18 cellular contexts compared by ENCODE assay signal in genomic region chr10:70391654-70392053, GRCh38. TPM values are rescaled to one million over a fixed set of nuclear protein-coding genes. Genes with fewer than 3 reads are reported as not detected.
DNase-seq lines count a peak whose midpoint lies in the region; ATAC-seq and TF ChIP-seq lines count a peak whose summit lies in the region.
"Had no signal": no experiment of that assay in that cellular context is flagged by ENCODE, and none has a peak within 500 bp of the region (broad histone marks: within the 10 kb centered on the region; RNA-seq: fewer than 3 reads in every experiment).

No MANE protein-coding gene starts in this region.

- H3K9me3 Mint-ChIP-seq in MCF 10A (ENCODE audit: unreplicated experiment), result no peaks in the 10 kb centered on the region
- H3K9me3 Mint-ChIP-seq: CD8-positive, alpha-beta memory T cell had no signal

- H3K79me2 ChIP-seq in PC-3 (ENCODE audit: low read length), result no peaks in the 10 kb centered on the region
- no peaks in the 10 kb centered on the region for H3K79me2 ChIP-seq in osteoblast (ENCODE audit: insufficient read depth, low read length)

- intact Hi-C loops in PC-3 (cut with micrococcal nuclease), result no loop called here
- intact Hi-C loops in left cardiac atrium (cut with DNase I), result no loop called here
- intact Hi-C loops in MCF 10A (cut with micrococcal nuclease), result no loop called here

- H3K4me2 ChIP-seq in PC-3 (ENCODE audit: low read length) (no peak overlapping the region), osteoblast (ENCODE audit: insufficient read depth, low read length) (no peak overlapping the region)
- H3K4me2 ChIP-seq: BLaER1 had no signal

- H3K27ac ChIP-seq in PC-3 (ENCODE audit: low read length), result no peak overlapping the region
- no peak overlapping the region for H3K27ac ChIP-seq in osteoblast (ENCODE audit: low read depth, low read length)
- H3K27ac ChIP-seq in Peyer's patch, result no peak overlapping the region
- H3K27ac ChIP-seq: 22Rv1, BLaER1, HL-60 had no signal

- H3K36me3 ChIP-seq in PC-3 (ENCODE audit: low read depth, low read length) (no peaks in the 10 kb centered on the region), osteoblast (ENCODE audit: insufficient read depth, low read length) (no peaks in the 10 kb centered on the region), Peyer's patch (no peaks in the 10 kb centered on the region)
- H3K36me3 ChIP-seq: BLaER1 had no signal

- H2AFZ ChIP-seq in PC-3 (ENCODE audit: low read length) (0 out of 2 replicates have a peak overlapping the region, but pooled peaks have one; percentile 8), osteoblast (ENCODE audit: low read length) (no peak overlapping the region)

- peak; percentile 14 for DNase-seq in activated effector memory CD4-positive, alpha-beta T cell treated with anti-CD3 and anti-CD28 coated beads, Interleukin-2, amount 50 U/mL, for 16 hours
- DNase-seq in activated effector memory CD4-positive, alpha-beta T cell treated with Interleukin-2 at 50 U/mL for 16 hours, result no peak
- DNase-seq in PC-3 (no peak), left cardiac atrium (no peak), osteoblast (ENCODE audit: insufficient read length, low spot score, missing footprints) (peak; percentile 25), Peyer's patch (no peak), ACHN (no peak), MCF 10A (ENCODE audit: unreplicated experiment) (no peak)
- DNase-seq: AML-193; Caco-2; CD8-positive, alpha-beta memory T cell; DND-41; GDM1; H7 had no signal

- POLR2A ChIA-PET in PC-3 (lab: Charles Lee; ENCODE audit: unreplicated experiment) (no interaction called here), MCF 10A (lab: Yijun Ruan, JAX) (interaction anchor here (2.5 kb wide), 1 partner anchor 14 kb away, joined by 8 read pairs; no protein-coding TSS in a partner anchor)

- H3K27me3 ChIP-seq in PC-3 (ENCODE audit: low read length) (no peaks in the 10 kb centered on the region), osteoblast (ENCODE audit: insufficient read depth, low read length) (peaks cover 10% of the 10 kb centered on the region), Peyer's patch (no peaks in the 10 kb centered on the region)
- H3K27me3 ChIP-seq: BLaER1 had no signal

- H4K20me1 ChIP-seq in PC-3 (ENCODE audit: low read length) (no peaks in the 10 kb centered on the region), osteoblast (ENCODE audit: insufficient read depth, low read length) (no peaks in the 10 kb centered on the region)
- H4K20me1 ChIP-seq: BLaER1 had no signal

- H3K4me3 ChIP-seq in PC-3 (ENCODE audit: low read length) (no peak overlapping the region), osteoblast (ENCODE audit: insufficient read depth, low read length) (no peak overlapping the region), Peyer's patch (no peak overlapping the region)
- H3K4me3 ChIP-seq: BLaER1 had no signal

- peaks cover 12% of the 10 kb centered on the region for H3K27me3 Mint-ChIP-seq in MCF 10A (ENCODE audit: insufficient read depth, unreplicated experiment)

- CTCF ChIA-PET in PC-3 (lab: Charles Lee) (no interaction called here), MCF 10A (lab: Yijun Ruan, JAX) (interaction anchor here (1.1 kb wide), 1 partner anchor 27 kb away, joined by 3 read pairs; no protein-coding TSS in a partner anchor)

- TF ChIP-seq POLR2A in Peyer's patch (IDR thresholded peaks at IDR 0.05), result no peak

- ATAC-seq in PC-3 (no peak), left cardiac atrium (peak; percentile 44 to 54)

- in situ Hi-C loops in ACHN (cut with HindIII; ENCODE audit: low pct_ligation_motif_present, low pct_unique_long_range_greater_than_20kb, low sequenced_read_pairs), result no loop called here

- no peak overlapping the region for H3K9ac ChIP-seq in PC-3 (ENCODE audit: low read length)
- H3K9ac ChIP-seq: BLaER1 had no signal

- H3K9me2 ChIP-seq in PC-3 (replicated peaks; ENCODE audit: low read length), result no peaks in the 10 kb centered on the region

- H3K27ac Mint-ChIP-seq in MCF 10A (ENCODE audit: low read depth, unreplicated experiment), result no peak overlapping the region
- H3K27ac Mint-ChIP-seq: CD8-positive, alpha-beta memory T cell had no signal

- BruUV-seq in PC-3 (replicated peaks; lab: Mats Ljungman, UMichigan) (no TSS peak), MCF 10A (replicated peaks; lab: Mats Ljungman, UMichigan) (no TSS peak)

- no peak for TF ChIP-seq CTCF in PC-3 (conservative IDR thresholded peaks at IDR 0.05; ENCODE audit: low read depth, low read length)
- TF ChIP-seq CTCF in osteoblast (IDR thresholded peaks at IDR 0.05; ENCODE audit: extremely low read depth, low read depth, low read length), result no peak
- TF ChIP-seq CTCF in Peyer's patch (IDR thresholded peaks at IDR 0.05), result no peak
- TF ChIP-seq CTCF in MCF 10A (IDR thresholded peaks at IDR 0.05; ENCODE audit: unreplicated experiment), result no peak

- H3K9me3 ChIP-seq in PC-3 (ENCODE audit: low read length), result no peaks in the 10 kb centered on the region
- no peaks in the 10 kb centered on the region for H3K9me3 ChIP-seq in osteoblast (ENCODE audit: low read depth, low read length)
- no peaks in the 10 kb centered on the region for H3K9me3 ChIP-seq in Peyer's patch
- H3K9me3 ChIP-seq: BLaER1, Caco-2 had no signal

- H3K4me3 Mint-ChIP-seq in MCF 10A (ENCODE audit: unreplicated experiment), result no peak overlapping the region
- H3K4me3 Mint-ChIP-seq: CD8-positive, alpha-beta memory T cell had no signal

- H3K36me3 Mint-ChIP-seq in MCF 10A (ENCODE audit: insufficient read depth, unreplicated experiment), result no peaks in the 10 kb centered on the region
- H3K36me3 Mint-ChIP-seq: CD8-positive, alpha-beta memory T cell had no signal

- H3K4me1 ChIP-seq in PC-3 (ENCODE audit: insufficient read depth, low read length) (peaks cover 8% of the 10 kb centered on the region; the same call in 1 of the 2 replicates), osteoblast (ENCODE audit: insufficient read depth, low read length) (no peaks in the 10 kb centered on the region), Peyer's patch (no peaks in the 10 kb centered on the region)

- peaks cover 10% of the 10 kb centered on the region for H3K4me1 Mint-ChIP-seq in MCF 10A (ENCODE audit: insufficient read depth, unreplicated experiment)

- no peaks in the 10 kb centered on the region for H3F3A ChIP-seq in PC-3 (ENCODE audit: low read length, unreplicated experiment)

RNA-seq across cellular contexts. Expression of gene LRRC20, which starts 9.2 kb away (rescaled TPM):
- 58.7 and 59.0 TPM in 2 replicates for total RNA-seq in PC-3 (2014; rRNA removed)
- total RNA-seq in left cardiac atrium, result 10 to 100 TPM; 17.6 to 43.3 TPM
- 8.3 and 9.1 TPM in 2 replicates for total RNA-seq in osteoblast
- total RNA-seq in Peyer's patch, result 10 to 100 TPM in 1 of 4 donors, 1 to 10 TPM in 3; 1.5 to 19.8 (median 6.5) TPM
- 1.1 and 1.5 TPM in 2 replicates for total RNA-seq in MCF 10A (2022)

RNA-seq across cellular contexts. Expression of gene EIF4EBP2, which starts 12.3 kb away (rescaled TPM):
- total RNA-seq in PC-3 (2014; rRNA removed) (29.2 and 32.6 TPM in 2 replicates), left cardiac atrium (100 to 1,000 TPM in 1 of 2 donors, 10 to 100 TPM in 1; 82.9 to 101 TPM), osteoblast (46.0 and 51.0 TPM in 2 replicates), Peyer's patch (100 to 1,000 TPM in 1 of 4 donors, 10 to 100 TPM in 3; 64.4 to 129 (median 93.0) TPM), MCF 10A (2022) (21.2 and 26.1 TPM in 2 replicates)

RNA-seq across cellular contexts. Expression of gene NODAL, which starts 49.8 kb away (rescaled TPM):
- not detected in 2 replicates for total RNA-seq in PC-3 (2014; rRNA removed)
- total RNA-seq in left cardiac atrium, result not detected
- not detected in 2 replicates for total RNA-seq in osteoblast
- not detected for total RNA-seq in Peyer's patch
- total RNA-seq in MCF 10A (2022), result not detected in 2 replicates
- total RNA-seq: A673; CD8-positive, alpha-beta memory T cell had no signal

Comparison
In these comparisons a context has a peak if more than half of its experiments do, and no peak if none do; other contexts are left out.
1. DNase-seq: peak in activated effector memory CD4-positive, alpha-beta T cell treated with anti-CD3 and anti-CD28 coated beads, Interleukin-2, amount 50 U/mL, for 16 hours (single experiment) and osteoblast (single experiment); none in activated effector memory CD4-positive, alpha-beta T cell treated with Interleukin-2 at 50 U/mL for 16 hours (single experiment), PC-3 (single experiment), left cardiac atrium (single experiment), Peyer's patch (0 of 3), ACHN (single experiment) and MCF 10A (single experiment).